In the genomic region with DNA sequence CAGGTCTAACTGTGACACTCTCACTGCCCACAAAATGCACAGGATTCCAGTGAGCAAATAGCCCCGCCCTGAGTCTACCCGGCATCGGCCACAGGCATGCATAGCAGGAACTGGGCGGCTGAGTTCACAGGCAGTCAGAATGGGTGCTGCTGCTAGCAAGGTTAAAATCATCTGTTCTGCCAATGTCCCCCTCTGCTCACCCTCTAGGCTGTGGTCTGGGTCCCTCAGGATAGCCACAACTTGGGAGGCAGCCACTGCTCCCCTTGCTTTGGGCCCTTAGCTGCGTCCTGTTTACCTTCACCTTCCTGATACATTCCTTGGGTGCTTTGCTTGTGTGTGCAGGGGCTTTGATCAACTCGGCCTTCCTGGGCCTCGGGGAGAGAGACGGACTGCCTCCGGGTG, we compare ENCODE assay signal across 21 cellular contexts.
A peak's percentile ranks its signal among the peaks of the same experiment; 100 is the strongest.
DNase-seq lines count a peak whose midpoint lies in the region; ATAC-seq, FAIRE-seq and TF ChIP-seq lines count a peak whose summit lies in the region.
"Had no signal": no experiment of that assay in that cellular context is flagged by ENCODE, and none has a peak within 500 bp of the region (broad histone marks: within the 10 kb centered on the region; RNA-seq: fewer than 3 reads in every experiment).

No MANE protein-coding gene starts in this region.

- DNase-seq in M059J (ENCODE audit: low read depth) = peak; percentile 7
- peak; percentile 25 for DNase-seq in brain microvascular endothelial cell
- peak; percentile 49 to 82 for DNase-seq in left lung
- DNase-seq in stomach = peak; percentile 59
- DNase-seq in kidney = no peak
- no peak for DNase-seq in Ammon's horn (ENCODE audit: low spot score)
- no peak for DNase-seq in GF-D8 (lab: John Stamatoyannopoulos, UW)
- DNase-seq: activated CD8-positive, alpha-beta memory T cell treated with anti-CD3 and anti-CD28 coated beads for 24 hours; activated effector memory CD4-positive, alpha-beta T cell treated with anti-CD3 and anti-CD28 coated beads, Interleukin-2, amount 50 U/mL, for 16 hours; anterior cingulate cortex; dermis blood vessel endothelial cell; DND-41; H9; NCI-H1048; occipital lobe had no signal

- TF ChIP-seq POLR2A in stomach (IDR thresholded peaks at IDR 0.05) = no peak

- H3K4me1 ChIP-seq in left lung (no peaks in the 10 kb centered on the region), stomach (no peaks in the 10 kb centered on the region), kidney (ENCODE audit: control insufficient read depth in 1 of 2, insufficient read depth in 1 of 2, low read depth in 1 of 2, low read length in 2 of 2) (no peaks in the 10 kb centered on the region)

- ATAC-seq in left lung = peak; percentile 98
- ATAC-seq in HG02759 (IDR thresholded peaks at IDR 0.05; ENCODE audit: unreplicated experiment) = no peak
- ATAC-seq: SK-N-SH treated with all-trans-retinoic acid at 6 μM for 48 hours; stimulated activated memory B cell treated with anti-CD40 and anti-IgM and Interleukin-4, amounts not matched to agents 10 μg/mL and 1 μg/mL and 100 μg/mL, for 72 hours had no signal

- intact Hi-C loops in left lung (cut with DNase I) = no loop called here
- intact Hi-C loops in stomach (cut with DNase I; ENCODE audit: low total_unique reads) = no loop called here
- intact Hi-C loops in kidney (cut with DNase I) = no loop called here

- no peak for TF ChIP-seq EP300 in stomach (IDR thresholded peaks at IDR 0.05)

- no peaks in the 10 kb centered on the region for H3K36me3 ChIP-seq in brain microvascular endothelial cell (replicated peaks)
- no peaks in the 10 kb centered on the region for H3K36me3 ChIP-seq in left lung
- H3K36me3 ChIP-seq in stomach = no peaks in the 10 kb centered on the region
- no peaks in the 10 kb centered on the region for H3K36me3 ChIP-seq in kidney (ENCODE audit: control insufficient read depth in 1 of 2, insufficient read depth in 2 of 2, low read length in 2 of 2)
- H3K36me3 ChIP-seq: BLaER1 had no signal

- TF ChIP-seq CTCF in brain microvascular endothelial cell (IDR thresholded peaks at IDR 0.05; ENCODE audit: low read depth, low read length, missing control alignments) (no peak), left lung (IDR thresholded peaks at IDR 0.05) (no peak), stomach (IDR thresholded peaks at IDR 0.05) (no peak), kidney (IDR thresholded peaks at IDR 0.05; ENCODE audit: borderline replicate concordance, extremely low read depth, insufficient read depth) (no peak)

- WGBS in stomach, 5 donors = 31 to 54% (median 45%) methylated on average over 9 of the region's 9 CpGs

- in situ Hi-C loops in brain microvascular endothelial cell (cut with HindIII; ENCODE audit: low pct_ligation_motif_present, low sequenced_read_pairs) = no loop called here

- H3K27ac ChIP-seq in brain microvascular endothelial cell (no peak overlapping the region), left lung (no peak overlapping the region), stomach (no peak overlapping the region), kidney (ENCODE audit: low read depth in 2 of 2, low read length in 2 of 2) (no peak overlapping the region)
- H3K27ac ChIP-seq: BLaER1, skin epidermis, VCaP had no signal

- no peak for FAIRE-seq in kidney (lab: Jason Lieb, UNC)

- no peaks in the 10 kb centered on the region for H3K9me3 ChIP-seq in left lung
- no peaks in the 10 kb centered on the region for H3K9me3 ChIP-seq in stomach
- H3K9me3 ChIP-seq in kidney (ENCODE audit: control insufficient read depth in 1 of 2, low read length in 2 of 2) = no peaks in the 10 kb centered on the region
- H3K9me3 ChIP-seq: BLaER1 had no signal

- no peak overlapping the region for H3K9ac ChIP-seq in kidney (ENCODE audit: low read length in 2 of 2)
- H3K9ac ChIP-seq: BLaER1 had no signal

- H3K27me3 ChIP-seq in brain microvascular endothelial cell (replicated peaks) (no peaks in the 10 kb centered on the region), left lung (no peaks in the 10 kb centered on the region), stomach (no peaks in the 10 kb centered on the region)
- H3K27me3 ChIP-seq: BLaER1 had no signal

- H3K4me3 ChIP-seq in brain microvascular endothelial cell (ENCODE audit: low read depth, low read length) = no peak overlapping the region
- H3K4me3 ChIP-seq in left lung = no peak overlapping the region
- H3K4me3 ChIP-seq in stomach = no peak overlapping the region
- H3K4me3 ChIP-seq in kidney (ENCODE audit: low read length in 2 of 2) = no peak overlapping the region
- H3K4me3 ChIP-seq: BLaER1, skin epidermis had no signal

Comparison
In these comparisons a context has a peak if more than half of its experiments do, and no peak if none do; other contexts are left out.
1. DNase-seq: peak in M059J (single experiment), brain microvascular endothelial cell (single experiment), left lung (2 of 2) and stomach (single experiment); none in kidney (single experiment), Ammon's horn (single experiment) and GF-D8 (single experiment).